Comparison of ENCODE assay signal across 1 cellular context in the genomic region with DNA sequence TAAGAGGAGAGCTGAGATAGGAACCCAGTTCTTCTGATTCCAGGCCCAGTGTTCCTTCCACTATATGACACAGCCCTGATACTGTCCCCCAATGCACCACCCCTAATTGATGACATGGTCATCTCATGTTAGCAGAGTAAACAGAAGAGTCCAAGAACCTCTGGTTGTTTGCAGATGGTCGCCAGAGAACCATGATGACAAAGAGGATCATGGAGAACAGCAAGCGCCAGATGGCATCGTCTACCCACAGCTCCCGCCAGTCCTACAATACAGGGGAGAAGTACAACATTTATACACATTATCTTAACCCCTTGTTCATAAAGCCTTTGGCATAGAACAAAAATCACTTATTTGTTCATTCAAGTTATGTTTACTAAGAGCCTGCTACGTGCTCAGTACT.
TF ChIP-seq lines count a peak whose summit lies in the region.

No MANE protein-coding gene starts in this region.

TF ChIP-seq in HepG2, 621 proteins besides CTCF, POLR2A, EP300 and RAD21 (continued from another document and continues in another):
- TF ChIP-seq, protein P1, sequence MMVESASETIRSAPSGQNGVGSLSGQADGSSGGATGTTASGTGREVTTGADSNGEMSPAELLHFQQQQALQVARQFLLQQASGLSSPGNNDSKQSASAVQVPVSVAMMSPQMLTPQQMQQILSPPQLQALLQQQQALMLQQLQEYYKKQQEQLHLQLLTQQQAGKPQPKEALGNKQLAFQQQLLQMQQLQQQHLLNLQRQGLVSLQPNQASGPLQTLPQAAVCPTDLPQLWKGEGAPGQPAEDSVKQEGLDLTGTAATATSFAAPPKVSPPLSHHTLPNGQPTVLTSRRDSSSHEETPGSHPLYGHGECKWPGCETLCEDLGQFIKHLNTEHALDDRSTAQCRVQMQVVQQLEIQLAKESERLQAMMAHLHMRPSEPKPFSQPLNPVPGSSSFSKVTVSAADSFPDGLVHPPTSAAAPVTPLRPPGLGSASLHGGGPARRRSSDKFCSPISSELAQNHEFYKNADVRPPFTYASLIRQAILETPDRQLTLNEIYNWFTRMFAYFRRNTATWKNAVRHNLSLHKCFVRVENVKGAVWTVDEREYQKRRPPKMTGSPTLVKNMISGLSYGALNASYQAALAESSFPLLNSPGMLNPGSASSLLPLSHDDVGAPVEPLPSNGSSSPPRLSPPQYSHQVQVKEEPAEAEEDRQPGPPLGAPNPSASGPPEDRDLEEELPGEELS (CRISPR knock-in tag; IDR thresholded peaks at IDR 0.05) = 0 out of 2 replicates have a peak, but pooled peaks have one; percentile 26
- peak; percentile 44; the same call in 1 of the 2 replicates for TF ChIP-seq GATAD2A (CRISPR knock-in tag; IDR thresholded peaks at IDR 0.05)
- TF ChIP-seq, protein P2, sequence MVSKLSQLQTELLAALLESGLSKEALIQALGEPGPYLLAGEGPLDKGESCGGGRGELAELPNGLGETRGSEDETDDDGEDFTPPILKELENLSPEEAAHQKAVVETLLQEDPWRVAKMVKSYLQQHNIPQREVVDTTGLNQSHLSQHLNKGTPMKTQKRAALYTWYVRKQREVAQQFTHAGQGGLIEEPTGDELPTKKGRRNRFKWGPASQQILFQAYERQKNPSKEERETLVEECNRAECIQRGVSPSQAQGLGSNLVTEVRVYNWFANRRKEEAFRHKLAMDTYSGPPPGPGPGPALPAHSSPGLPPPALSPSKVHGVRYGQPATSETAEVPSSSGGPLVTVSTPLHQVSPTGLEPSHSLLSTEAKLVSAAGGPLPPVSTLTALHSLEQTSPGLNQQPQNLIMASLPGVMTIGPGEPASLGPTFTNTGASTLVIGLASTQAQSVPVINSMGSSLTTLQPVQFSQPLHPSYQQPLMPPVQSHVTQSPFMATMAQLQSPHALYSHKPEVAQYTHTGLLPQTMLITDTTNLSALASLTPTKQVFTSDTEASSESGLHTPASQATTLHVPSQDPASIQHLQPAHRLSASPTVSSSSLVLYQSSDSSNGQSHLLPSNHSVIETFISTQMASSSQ (IDR thresholded peaks at IDR 0.05; ENCODE audit: low read depth) = no peak
- TF ChIP-seq, protein P2 (CRISPR knock-in tag; IDR thresholded peaks at IDR 0.05; ENCODE audit: borderline replicate concordance) = no peak
- no peak for TF ChIP-seq SOX6 (IDR thresholded peaks at IDR 0.05)
- peak; percentile 56; the same call in 1 of the 2 replicates for TF ChIP-seq SOX6 (CRISPR knock-in tag; IDR thresholded peaks at IDR 0.05)
- TF ChIP-seq ZBTB38 (CRISPR knock-in tag; IDR thresholded peaks at IDR 0.05) = peak; percentile 63; the same call in 1 of the 2 replicates
- TF ChIP-seq CREB1 (IDR thresholded peaks at IDR 0.05) = no peak
- peak; percentile 13; the same call in 1 of the 2 replicates for TF ChIP-seq CREB1 (CRISPR knock-in tag; IDR thresholded peaks at IDR 0.05)
- TF ChIP-seq PCBP2 (optimal IDR thresholded peaks at IDR 0.05; ENCODE audit: low read depth, low read length, poor library complexity, severe bottlenecking) = no peak
- TF ChIP-seq, protein P3, sequence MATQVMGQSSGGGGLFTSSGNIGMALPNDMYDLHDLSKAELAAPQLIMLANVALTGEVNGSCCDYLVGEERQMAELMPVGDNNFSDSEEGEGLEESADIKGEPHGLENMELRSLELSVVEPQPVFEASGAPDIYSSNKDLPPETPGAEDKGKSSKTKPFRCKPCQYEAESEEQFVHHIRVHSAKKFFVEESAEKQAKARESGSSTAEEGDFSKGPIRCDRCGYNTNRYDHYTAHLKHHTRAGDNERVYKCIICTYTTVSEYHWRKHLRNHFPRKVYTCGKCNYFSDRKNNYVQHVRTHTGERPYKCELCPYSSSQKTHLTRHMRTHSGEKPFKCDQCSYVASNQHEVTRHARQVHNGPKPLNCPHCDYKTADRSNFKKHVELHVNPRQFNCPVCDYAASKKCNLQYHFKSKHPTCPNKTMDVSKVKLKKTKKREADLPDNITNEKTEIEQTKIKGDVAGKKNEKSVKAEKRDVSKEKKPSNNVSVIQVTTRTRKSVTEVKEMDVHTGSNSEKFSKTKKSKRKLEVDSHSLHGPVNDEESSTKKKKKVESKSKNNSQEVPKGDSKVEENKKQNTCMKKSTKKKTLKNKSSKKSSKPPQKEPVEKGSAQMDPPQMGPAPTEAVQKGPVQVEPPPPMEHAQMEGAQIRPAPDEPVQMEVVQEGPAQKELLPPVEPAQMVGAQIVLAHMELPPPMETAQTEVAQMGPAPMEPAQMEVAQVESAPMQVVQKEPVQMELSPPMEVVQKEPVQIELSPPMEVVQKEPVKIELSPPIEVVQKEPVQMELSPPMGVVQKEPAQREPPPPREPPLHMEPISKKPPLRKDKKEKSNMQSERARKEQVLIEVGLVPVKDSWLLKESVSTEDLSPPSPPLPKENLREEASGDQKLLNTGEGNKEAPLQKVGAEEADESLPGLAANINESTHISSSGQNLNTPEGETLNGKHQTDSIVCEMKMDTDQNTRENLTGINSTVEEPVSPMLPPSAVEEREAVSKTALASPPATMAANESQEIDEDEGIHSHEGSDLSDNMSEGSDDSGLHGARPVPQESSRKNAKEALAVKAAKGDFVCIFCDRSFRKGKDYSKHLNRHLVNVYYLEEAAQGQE (IDR thresholded peaks at IDR 0.05; ENCODE audit: borderline replicate concordance in 1 of 2, low read depth in 1 of 2, low read length in 2 of 2) = no peak
- TF ChIP-seq ZNF235 (CRISPR knock-in tag; IDR thresholded peaks at IDR 0.05; ENCODE audit: borderline replicate concordance) = no peak
- TF ChIP-seq ZNF652 (CRISPR knock-in tag; IDR thresholded peaks at IDR 0.05; ENCODE audit: borderline replicate concordance, low read depth) = 0 out of 2 replicates have a peak, but pooled peaks have one; percentile 38
- no peak for TF ChIP-seq CC2D1A (CRISPR knock-in tag; IDR thresholded peaks at IDR 0.05)
- TF ChIP-seq FOXP1 (IDR thresholded peaks at IDR 0.05) = no peak
- TF ChIP-seq FOXP1 (CRISPR knock-in tag; IDR thresholded peaks at IDR 0.05) = 0 out of 2 replicates have a peak, but pooled peaks have one; percentile 11
- no peak for TF ChIP-seq ZNF432 (CRISPR knock-in tag; IDR thresholded peaks at IDR 0.05; ENCODE audit: borderline replicate concordance)
- 0 out of 2 replicates have a peak, but pooled peaks have one; percentile 22 for TF ChIP-seq MED1 (CRISPR knock-in tag; IDR thresholded peaks at IDR 0.05)
- TF ChIP-seq, protein P4, sequence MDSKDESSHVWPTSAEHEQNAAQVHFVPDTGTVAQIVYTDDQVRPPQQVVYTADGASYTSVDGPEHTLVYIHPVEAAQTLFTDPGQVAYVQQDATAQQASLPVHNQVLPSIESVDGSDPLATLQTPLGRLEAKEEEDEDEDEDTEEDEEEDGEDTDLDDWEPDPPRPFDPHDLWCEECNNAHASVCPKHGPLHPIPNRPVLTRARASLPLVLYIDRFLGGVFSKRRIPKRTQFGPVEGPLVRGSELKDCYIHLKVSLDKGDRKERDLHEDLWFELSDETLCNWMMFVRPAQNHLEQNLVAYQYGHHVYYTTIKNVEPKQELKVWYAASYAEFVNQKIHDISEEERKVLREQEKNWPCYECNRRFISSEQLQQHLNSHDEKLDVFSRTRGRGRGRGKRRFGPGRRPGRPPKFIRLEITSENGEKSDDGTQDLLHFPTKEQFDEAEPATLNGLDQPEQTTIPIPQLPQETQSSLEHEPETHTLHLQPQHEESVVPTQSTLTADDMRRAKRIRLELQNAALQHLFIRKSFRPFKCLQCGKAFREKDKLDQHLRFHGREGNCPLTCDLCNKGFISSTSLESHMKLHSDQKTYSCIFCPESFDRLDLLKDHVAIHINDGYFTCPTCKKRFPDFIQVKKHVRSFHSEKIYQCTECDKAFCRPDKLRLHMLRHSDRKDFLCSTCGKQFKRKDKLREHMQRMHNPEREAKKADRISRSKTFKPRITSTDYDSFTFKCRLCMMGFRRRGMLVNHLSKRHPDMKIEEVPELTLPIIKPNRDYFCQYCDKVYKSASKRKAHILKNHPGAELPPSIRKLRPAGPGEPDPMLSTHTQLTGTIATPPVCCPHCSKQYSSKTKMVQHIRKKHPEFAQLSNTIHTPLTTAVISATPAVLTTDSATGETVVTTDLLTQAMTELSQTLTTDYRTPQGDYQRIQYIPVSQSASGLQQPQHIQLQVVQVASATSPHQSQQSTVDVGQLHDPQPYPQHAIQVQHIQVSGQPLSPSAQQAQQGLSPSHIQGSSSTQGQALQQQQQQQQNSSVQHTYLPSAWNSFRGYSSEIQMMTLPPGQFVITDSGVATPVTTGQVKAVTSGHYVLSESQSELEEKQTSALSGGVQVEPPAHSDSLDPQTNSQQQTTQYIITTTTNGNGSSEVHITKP (CRISPR knock-in tag; IDR thresholded peaks at IDR 0.05; ENCODE audit: low read depth) = no peak
- no peak for TF ChIP-seq AKAP8 (CRISPR knock-in tag; IDR thresholded peaks at IDR 0.05)
- TF ChIP-seq SALL1 (CRISPR knock-in tag; IDR thresholded peaks at IDR 0.05) = peak; percentile 65
- TF ChIP-seq, protein P5, sequence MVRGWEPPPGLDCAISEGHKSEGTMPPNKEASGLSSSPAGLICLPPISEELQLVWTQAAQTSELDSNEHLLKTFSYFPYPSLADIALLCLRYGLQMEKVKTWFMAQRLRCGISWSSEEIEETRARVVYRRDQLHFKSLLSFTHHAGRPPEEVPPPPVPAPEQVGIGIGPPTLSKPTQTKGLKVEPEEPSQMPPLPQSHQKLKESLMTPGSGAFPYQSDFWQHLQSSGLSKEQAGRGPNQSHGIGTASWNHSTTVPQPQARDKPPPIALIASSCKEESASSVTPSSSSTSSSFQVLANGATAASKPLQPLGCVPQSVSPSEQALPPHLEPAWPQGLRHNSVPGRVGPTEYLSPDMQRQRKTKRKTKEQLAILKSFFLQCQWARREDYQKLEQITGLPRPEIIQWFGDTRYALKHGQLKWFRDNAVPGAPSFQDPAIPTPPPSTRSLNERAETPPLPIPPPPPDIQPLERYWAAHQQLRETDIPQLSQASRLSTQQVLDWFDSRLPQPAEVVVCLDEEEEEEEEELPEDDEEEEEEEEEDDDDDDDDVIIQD (CRISPR knock-in tag; IDR thresholded peaks at IDR 0.05; ENCODE audit: low read depth) = peak; percentile 56; the same call in 1 of the 2 replicates
- no peak for TF ChIP-seq TBX3 (IDR thresholded peaks at IDR 0.05; ENCODE audit: borderline replicate concordance)
- TF ChIP-seq GATAD1 (CRISPR knock-in tag; IDR thresholded peaks at IDR 0.05) = 0 out of 2 replicates have a peak, but pooled peaks have one; percentile 14
- no peak for TF ChIP-seq ZNF766 (CRISPR knock-in tag; IDR thresholded peaks at IDR 0.05; ENCODE audit: borderline replicate concordance)
- TF ChIP-seq, protein P6, sequence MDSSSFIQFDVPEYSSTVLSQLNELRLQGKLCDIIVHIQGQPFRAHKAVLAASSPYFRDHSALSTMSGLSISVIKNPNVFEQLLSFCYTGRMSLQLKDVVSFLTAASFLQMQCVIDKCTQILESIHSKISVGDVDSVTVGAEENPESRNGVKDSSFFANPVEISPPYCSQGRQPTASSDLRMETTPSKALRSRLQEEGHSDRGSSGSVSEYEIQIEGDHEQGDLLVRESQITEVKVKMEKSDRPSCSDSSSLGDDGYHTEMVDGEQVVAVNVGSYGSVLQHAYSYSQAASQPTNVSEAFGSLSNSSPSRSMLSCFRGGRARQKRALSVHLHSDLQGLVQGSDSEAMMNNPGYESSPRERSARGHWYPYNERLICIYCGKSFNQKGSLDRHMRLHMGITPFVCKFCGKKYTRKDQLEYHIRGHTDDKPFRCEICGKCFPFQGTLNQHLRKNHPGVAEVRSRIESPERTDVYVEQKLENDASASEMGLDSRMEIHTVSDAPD (CRISPR knock-in tag; IDR thresholded peaks at IDR 0.05) = no peak
- TF ChIP-seq, protein P7, sequence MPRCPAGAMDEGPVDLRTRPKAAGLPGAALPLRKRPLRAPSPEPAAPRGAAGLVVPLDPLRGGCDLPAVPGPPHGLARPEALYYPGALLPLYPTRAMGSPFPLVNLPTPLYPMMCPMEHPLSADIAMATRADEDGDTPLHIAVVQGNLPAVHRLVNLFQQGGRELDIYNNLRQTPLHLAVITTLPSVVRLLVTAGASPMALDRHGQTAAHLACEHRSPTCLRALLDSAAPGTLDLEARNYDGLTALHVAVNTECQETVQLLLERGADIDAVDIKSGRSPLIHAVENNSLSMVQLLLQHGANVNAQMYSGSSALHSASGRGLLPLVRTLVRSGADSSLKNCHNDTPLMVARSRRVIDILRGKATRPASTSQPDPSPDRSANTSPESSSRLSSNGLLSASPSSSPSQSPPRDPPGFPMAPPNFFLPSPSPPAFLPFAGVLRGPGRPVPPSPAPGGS (CRISPR knock-in tag; IDR thresholded peaks at IDR 0.05) = no peak
- no peak for TF ChIP-seq GPN1 (CRISPR knock-in tag; IDR thresholded peaks at IDR 0.05; ENCODE audit: borderline replicate concordance)
- peak; percentile 44 for TF ChIP-seq STAG1 (CRISPR knock-in tag; IDR thresholded peaks at IDR 0.05)
- no peak for TF ChIP-seq ZNF879 (CRISPR knock-in tag; IDR thresholded peaks at IDR 0.05)
- no peak for TF ChIP-seq ZNF44 (CRISPR knock-in tag; IDR thresholded peaks at IDR 0.05)
- TF ChIP-seq MIER3 (CRISPR knock-in tag; IDR thresholded peaks at IDR 0.05; ENCODE audit: borderline replicate concordance) = 0 out of 2 replicates have a peak, but pooled peaks have one; percentile 21
- TF ChIP-seq ZFP62 (CRISPR knock-in tag; IDR thresholded peaks at IDR 0.05) = no peak
- TF ChIP-seq, protein P8, sequence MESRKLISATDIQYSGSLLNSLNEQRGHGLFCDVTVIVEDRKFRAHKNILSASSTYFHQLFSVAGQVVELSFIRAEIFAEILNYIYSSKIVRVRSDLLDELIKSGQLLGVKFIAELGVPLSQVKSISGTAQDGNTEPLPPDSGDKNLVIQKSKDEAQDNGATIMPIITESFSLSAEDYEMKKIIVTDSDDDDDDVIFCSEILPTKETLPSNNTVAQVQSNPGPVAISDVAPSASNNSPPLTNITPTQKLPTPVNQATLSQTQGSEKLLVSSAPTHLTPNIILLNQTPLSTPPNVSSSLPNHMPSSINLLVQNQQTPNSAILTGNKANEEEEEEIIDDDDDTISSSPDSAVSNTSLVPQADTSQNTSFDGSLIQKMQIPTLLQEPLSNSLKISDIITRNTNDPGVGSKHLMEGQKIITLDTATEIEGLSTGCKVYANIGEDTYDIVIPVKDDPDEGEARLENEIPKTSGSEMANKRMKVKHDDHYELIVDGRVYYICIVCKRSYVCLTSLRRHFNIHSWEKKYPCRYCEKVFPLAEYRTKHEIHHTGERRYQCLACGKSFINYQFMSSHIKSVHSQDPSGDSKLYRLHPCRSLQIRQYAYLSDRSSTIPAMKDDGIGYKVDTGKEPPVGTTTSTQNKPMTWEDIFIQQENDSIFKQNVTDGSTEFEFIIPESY (CRISPR knock-in tag; IDR thresholded peaks at IDR 0.05) = peak; percentile 98
- TF ChIP-seq YY1 (IDR thresholded peaks at IDR 0.05; ENCODE audit: insufficient read depth, insufficient replicate concordance, low read depth, low read length) = peak; percentile 17
- peak; percentile 21; the same call in 1 of the 2 replicates for TF ChIP-seq DPF2 (CRISPR knock-in tag; IDR thresholded peaks at IDR 0.05; ENCODE audit: borderline replicate concordance, low read depth)
- no peak for TF ChIP-seq HNRNPUL1 (IDR thresholded peaks at IDR 0.05; ENCODE audit: low read depth, low read length)
- no peak for TF ChIP-seq ZNF607 (CRISPR knock-in tag; IDR thresholded peaks at IDR 0.05; ENCODE audit: borderline replicate concordance)
- TF ChIP-seq MBNL3 (CRISPR knock-in tag; conservative IDR thresholded peaks at IDR 0.05) = no peak
- peak; percentile 73; the same call in 1 of the 2 replicates for TF ChIP-seq HOXA3 (CRISPR knock-in tag; IDR thresholded peaks at IDR 0.05)
